Comparison of ENCODE assay signal across 18 cellular contexts in genomic region chr5:148732692-148733091, GRCh38.
"Had no signal": no experiment of that assay in that cellular context is flagged by ENCODE, and none has a peak within 500 bp of the region (broad histone marks: within the 10 kb centered on the region; RNA-seq: fewer than 3 reads in every experiment).

No MANE protein-coding gene starts in this region.

- H3K4me3 Mint-ChIP-seq: activated naive CD8-positive, alpha-beta T cell treated with anti-CD3 and anti-CD28 coated beads, Interleukin-2, amount 10 ng/mL, durations not matched to agents 7 days and 5 days; brain; naive thymus-derived CD4-positive, alpha-beta T cell had no signal

- H3K9me3 Mint-ChIP-seq: activated naive CD8-positive, alpha-beta T cell treated with anti-CD3 and anti-CD28 coated beads, Interleukin-2, amount 10 ng/mL, durations not matched to agents 7 days and 5 days; brain; naive thymus-derived CD4-positive, alpha-beta T cell had no signal

- H3K4me1 ChIP-seq: colonic mucosa, pancreas had no signal

- H3K36me3 Mint-ChIP-seq: activated naive CD8-positive, alpha-beta T cell treated with anti-CD3 and anti-CD28 coated beads, Interleukin-2, amount 10 ng/mL, durations not matched to agents 7 days and 5 days; brain; naive thymus-derived CD4-positive, alpha-beta T cell had no signal

- H3K36me3 ChIP-seq: colonic mucosa, esophagus muscularis mucosa, left lung, pancreas, spleen, stomach had no signal

- ATAC-seq: left lung; naive thymus-derived CD4-positive, alpha-beta T cell; pancreas; sciatic nerve had no signal

- H3K27ac ChIP-seq: colonic mucosa, esophagus muscularis mucosa, left lung, pancreas, spleen, stomach had no signal

- H3K27ac Mint-ChIP-seq: activated naive CD8-positive, alpha-beta T cell treated with anti-CD3 and anti-CD28 coated beads, Interleukin-2, amount 10 ng/mL, durations not matched to agents 7 days and 5 days; naive thymus-derived CD4-positive, alpha-beta T cell had no signal

- DNase-seq: activated CD4-positive, alpha-beta T cell treated with anti-CD3 and anti-CD28 coated beads, Interleukin-2, amount 50 U/mL, for 1 hour; activated CD8-positive, alpha-beta memory T cell treated with anti-CD3 and anti-CD28 coated beads for 24 hours; activated gamma-delta T cell treated with Interleukin-2 at 50 U/mL for 16 hours; activated naive CD8-positive, alpha-beta T cell treated with anti-CD3 and anti-CD28 coated beads, Interleukin-2, amount 10 ng/mL, durations not matched to agents 7 days and 5 days; central memory CD4-positive, alpha-beta T cell; colonic mucosa; hippocampal formation; left lung; mammary epithelial cell; naive thymus-derived CD4-positive, alpha-beta T cell; pancreas; spleen; stomach had no signal

- FAIRE-seq: keratinocyte, pancreas, TTC549 had no signal

- H3K4me3 ChIP-seq: colonic mucosa, esophagus muscularis mucosa, left lung, pancreas, spleen, stomach had no signal

- H3K9me3 ChIP-seq: colonic mucosa, esophagus muscularis mucosa, left lung, pancreas, spleen, stomach had no signal
